33 cellular contexts compared by ENCODE assay signal in genomic region chr10:30354669-30355068, GRCh38.
"Had no signal": no experiment of that assay in that cellular context is flagged by ENCODE, and none has a peak within 500 bp of the region (broad histone marks: within the 10 kb centered on the region; RNA-seq: fewer than 3 reads in every experiment).

No MANE protein-coding gene starts in this region.

- FAIRE-seq: astrocyte, TTC549 had no signal

- H3K27ac ChIP-seq: adrenal gland, body of pancreas, brain microvascular endothelial cell, breast epithelium, VCaP had no signal

- H3K36me3 ChIP-seq: adrenal gland, brain microvascular endothelial cell, breast epithelium had no signal

- H3K27ac Mint-ChIP-seq: activated B cell treated with CpG ODN at 0.5 μM for 24 hours; activated CD4-positive, alpha-beta memory T cell treated with anti-CD3 and anti-CD28 coated beads for 36 hours; activated CD4-positive, alpha-beta T cell treated with anti-CD3 and anti-CD28 coated beads, Interleukin-2, amount 10 ng/mL, durations not matched to agents 24 days and 14 days; activated CD8-positive, alpha-beta T cell treated with anti-CD3 and anti-CD28 coated beads for 36 hours; activated naive CD4-positive, alpha-beta T cell treated with anti-CD3 and anti-CD28 coated beads for 36 hours; activated naive CD4-positive, alpha-beta T cell treated with anti-CD3 and anti-CD28 coated beads, Interleukin-2, amount 50 U/mL, for 72 hours; activated naive CD8-positive, alpha-beta T cell treated with anti-CD3 and anti-CD28 coated beads for 36 hours; activated T-cell treated with anti-CD3 and anti-CD28 coated beads, Interleukin-2, amount 50 U/mL, for 72 hours; activated T-helper 1 cell treated with anti-CD3 and anti-CD28 coated beads, Interleukin-12 subunit alpha, Interleukin-12 subunit beta, Interleukin-2, Interleukin-4 antibody, amounts not matched to agents 30 ng/mL and 10 ng/mL and 1 ng/mL, durations not matched to agents 14 hours and 24 hours and 36 hours; activated T-helper 17 cell treated with anti-CD3 and anti-CD28 coated beads, Interleukin-2, amount 50 U/mL, for 72 hours; T-helper 1 cell treated with Interleukin-12 subunit alpha and Interleukin-12 subunit beta and Interleukin-4 antibody, amounts not matched to agents 30 μg/mL and 1 μg/mL, for 36 hours; T-helper 2 cell treated with Interferon-gamma antibody and Interleukin-4, amounts not matched to agents 5 μg/mL and 100 μg/mL, for 36 hours had no signal

- H3K9me3 Mint-ChIP-seq: activated B cell treated with CpG ODN at 0.5 μM for 24 hours; activated CD4-positive, alpha-beta memory T cell treated with anti-CD3 and anti-CD28 coated beads for 36 hours; activated CD4-positive, alpha-beta T cell treated with anti-CD3 and anti-CD28 coated beads, Interleukin-2, amount 10 ng/mL, durations not matched to agents 24 days and 14 days; activated CD8-positive, alpha-beta T cell treated with anti-CD3 and anti-CD28 coated beads for 36 hours; activated naive CD4-positive, alpha-beta T cell treated with anti-CD3 and anti-CD28 coated beads for 36 hours; activated naive CD4-positive, alpha-beta T cell treated with anti-CD3 and anti-CD28 coated beads, Interleukin-2, amount 50 U/mL, for 72 hours; activated naive CD8-positive, alpha-beta T cell treated with anti-CD3 and anti-CD28 coated beads for 36 hours; activated T-cell treated with anti-CD3 and anti-CD28 coated beads, Interleukin-2, amount 50 U/mL, for 4 hours; activated T-cell treated with anti-CD3 and anti-CD28 coated beads, Interleukin-2, amount 50 U/mL, for 72 hours; activated T-helper 1 cell treated with anti-CD3 and anti-CD28 coated beads, Interleukin-12 subunit alpha, Interleukin-12 subunit beta, Interleukin-2, Interleukin-4 antibody, amounts not matched to agents 30 ng/mL and 10 ng/mL and 1 ng/mL, durations not matched to agents 14 hours and 24 hours and 36 hours; activated T-helper 17 cell treated with anti-CD3 and anti-CD28 coated beads, Interleukin-2, amount 50 U/mL, for 72 hours; T-helper 1 cell treated with Interleukin-12 subunit alpha and Interleukin-12 subunit beta and Interleukin-4 antibody, amounts not matched to agents 30 μg/mL and 1 μg/mL, for 36 hours; T-helper 2 cell treated with Interferon-gamma antibody and Interleukin-4, amounts not matched to agents 5 μg/mL and 100 μg/mL, for 36 hours had no signal

- H3K4me3 ChIP-seq: adrenal gland, body of pancreas, breast epithelium had no signal

- H3K4me1 ChIP-seq: adrenal gland, breast epithelium had no signal

- H3K4me1 Mint-ChIP-seq: activated T-helper 17 cell treated with anti-CD3 and anti-CD28 coated beads, Interleukin-2, amount 50 U/mL, for 72 hours had no signal

- H3K9me3 ChIP-seq: adrenal gland, body of pancreas, breast epithelium had no signal

- H3K27me3 ChIP-seq: adrenal gland, body of pancreas, brain microvascular endothelial cell, breast epithelium had no signal

- H3K4me3 Mint-ChIP-seq: activated B cell treated with CpG ODN at 0.5 μM for 24 hours; activated CD4-positive, alpha-beta memory T cell treated with anti-CD3 and anti-CD28 coated beads for 36 hours; activated CD4-positive, alpha-beta T cell treated with anti-CD3 and anti-CD28 coated beads, Interleukin-2, amount 10 ng/mL, durations not matched to agents 24 days and 14 days; activated CD8-positive, alpha-beta T cell treated with anti-CD3 and anti-CD28 coated beads for 36 hours; activated naive CD4-positive, alpha-beta T cell treated with anti-CD3 and anti-CD28 coated beads for 36 hours; activated naive CD8-positive, alpha-beta T cell treated with anti-CD3 and anti-CD28 coated beads for 36 hours; activated T-cell treated with anti-CD3 and anti-CD28 coated beads, Interleukin-2, amount 50 U/mL, for 4 hours; activated T-cell treated with anti-CD3 and anti-CD28 coated beads, Interleukin-2, amount 50 U/mL, for 72 hours; activated T-helper 1 cell treated with anti-CD3 and anti-CD28 coated beads, Interleukin-12 subunit alpha, Interleukin-12 subunit beta, Interleukin-2, Interleukin-4 antibody, amounts not matched to agents 30 ng/mL and 10 ng/mL and 1 ng/mL, durations not matched to agents 14 hours and 24 hours and 36 hours; activated T-helper 17 cell treated with anti-CD3 and anti-CD28 coated beads, Interleukin-2, amount 50 U/mL, for 72 hours; T-helper 1 cell treated with Interleukin-12 subunit alpha and Interleukin-12 subunit beta and Interleukin-4 antibody, amounts not matched to agents 30 μg/mL and 1 μg/mL, for 36 hours; T-helper 2 cell treated with Interferon-gamma antibody and Interleukin-4, amounts not matched to agents 5 μg/mL and 100 μg/mL, for 36 hours had no signal

- ATAC-seq: activated CD8-positive, alpha-beta T cell treated with anti-CD3 and anti-CD28 coated beads for 36 hours; activated naive CD4-positive, alpha-beta T cell treated with anti-CD3 and anti-CD28 coated beads, Interleukin-2, amount 50 U/mL, for 72 hours; activated T-cell treated with anti-CD3 and anti-CD28 coated beads, Interleukin-2, amount 50 U/mL, for 4 hours; activated T-cell treated with anti-CD3 and anti-CD28 coated beads, Interleukin-2, amount 50 U/mL, for 72 hours; activated T-helper 17 cell treated with anti-CD3 and anti-CD28 coated beads, Interleukin-2, amount 50 U/mL, for 72 hours; body of pancreas had no signal

- DNase-seq: activated B cell treated with CpG ODN at 0.5 μM for 24 hours; activated CD4-positive, alpha-beta memory T cell treated with anti-CD3 and anti-CD28 coated beads for 36 hours; activated CD4-positive, alpha-beta T cell treated with anti-CD3 and anti-CD28 coated beads for 4 hours; activated CD4-positive, alpha-beta T cell treated with anti-CD3 and anti-CD28 coated beads, Interleukin-2, amount 10 ng/mL, durations not matched to agents 24 days and 14 days; activated CD4-positive, alpha-beta T cell treated with anti-CD3 and anti-CD28 coated beads, Interleukin-2, amount 50 U/mL, for 1 hour; activated CD4-positive, alpha-beta T cell treated with anti-CD3 and anti-CD28 coated beads, Interleukin-2, amount 50 U/mL, for 4 hours; activated CD4-positive, CD25-positive, alpha-beta regulatory T cell treated with anti-CD3 and anti-CD28 coated beads, Interleukin-2, amount 50 U/mL, for 72 hours; activated CD8-positive, alpha-beta memory T cell treated with anti-CD3 and anti-CD28 coated beads, Interleukin-2, amount 50 U/mL, for 4 hours; activated CD8-positive, alpha-beta T cell treated with anti-CD3 and anti-CD28 coated beads for 36 hours; activated gamma-delta T cell treated with Interleukin-2 at 50 U/mL for 16 hours; activated naive CD4-positive, alpha-beta T cell; activated naive CD4-positive, alpha-beta T cell treated with anti-CD3 and anti-CD28 coated beads for 36 hours; activated naive CD4-positive, alpha-beta T cell treated with anti-CD3 and anti-CD28 coated beads, Interleukin-2, amount 50 U/mL, for 16 hours; activated naive CD8-positive, alpha-beta T cell treated with anti-CD3 and anti-CD28 coated beads for 36 hours; activated T-cell treated with anti-CD3 and anti-CD28 coated beads for 4 hours; activated T-cell treated with anti-CD3 and anti-CD28 coated beads, Interleukin-2, amount 50 U/mL, for 1 hour; activated T-cell treated with anti-CD3 and anti-CD28 coated beads, Interleukin-2, amount 50 U/mL, for 4 hours; activated T-cell treated with anti-CD3 and anti-CD28 coated beads, Interleukin-2, amount 50 U/mL, for 72 hours; adrenal gland; body of pancreas; brain microvascular endothelial cell; central memory CD4-positive, alpha-beta T cell; T-helper 2 cell; T-helper 9 cell had no signal

- H3K36me3 Mint-ChIP-seq: activated CD4-positive, alpha-beta memory T cell treated with anti-CD3 and anti-CD28 coated beads for 36 hours; activated naive CD4-positive, alpha-beta T cell treated with anti-CD3 and anti-CD28 coated beads, Interleukin-2, amount 50 U/mL, for 72 hours; activated naive CD8-positive, alpha-beta T cell treated with anti-CD3 and anti-CD28 coated beads for 36 hours had no signal
